Comparison of ENCODE assay signal across 11 cellular contexts in genomic region chr20:16729080-16729479, GRCh38. TPM values are rescaled to one million over a fixed set of nuclear protein-coding genes. Genes with fewer than 3 reads are reported as not detected.
DNase-seq lines count a peak whose midpoint lies in the region; ATAC-seq and TF ChIP-seq lines count a peak whose summit lies in the region.
"Had no signal": no experiment of that assay in that cellular context is flagged by ENCODE, and none has a peak within 500 bp of the region (broad histone marks: within the 10 kb centered on the region; RNA-seq: fewer than 3 reads in every experiment).

No MANE protein-coding gene starts in this region.

- H3K27ac Mint-ChIP-seq in activated naive CD4-positive, alpha-beta T cell treated with anti-CD3 and anti-CD28 coated beads, Interleukin-2, amount 50 U/mL, for 24 hours, result peak overlapping the region; percentile 100
- peak overlapping the region; percentile 100 for H3K27ac Mint-ChIP-seq in mesothelial cell of epicardium
- peak overlapping the region; percentile 99 for H3K27ac Mint-ChIP-seq in type B pancreatic cell

- H3K27me3 Mint-ChIP-seq in activated naive CD4-positive, alpha-beta T cell treated with anti-CD3 and anti-CD28 coated beads, Interleukin-2, amount 50 U/mL, for 24 hours, result peaks cover 13% of the 10 kb centered on the region
- H3K27me3 Mint-ChIP-seq in mesothelial cell of epicardium (ENCODE audit: low read depth) (peaks cover 36% of the 10 kb centered on the region), type B pancreatic cell (peaks cover 25% of the 10 kb centered on the region)

- peak overlapping the region; percentile 60 for H3K27ac ChIP-seq in angular gyrus (ENCODE audit: low read depth, low read length)

- peaks cover 22% of the 10 kb centered on the region for H3K36me3 Mint-ChIP-seq in activated naive CD4-positive, alpha-beta T cell treated with anti-CD3 and anti-CD28 coated beads, Interleukin-2, amount 50 U/mL, for 24 hours
- peaks cover 5% of the 10 kb centered on the region for H3K36me3 Mint-ChIP-seq in mesothelial cell of epicardium
- H3K36me3 Mint-ChIP-seq in type B pancreatic cell, result peaks cover 18% of the 10 kb centered on the region

- H3K4me1 Mint-ChIP-seq in activated naive CD4-positive, alpha-beta T cell treated with anti-CD3 and anti-CD28 coated beads, Interleukin-2, amount 50 U/mL, for 24 hours, result peaks cover 45% of the 10 kb centered on the region
- peaks cover 21% of the 10 kb centered on the region for H3K4me1 Mint-ChIP-seq in mesothelial cell of epicardium
- H3K4me1 Mint-ChIP-seq in type B pancreatic cell (ENCODE audit: unreplicated experiment), result peaks cover 23% of the 10 kb centered on the region

- H3K4me3 Mint-ChIP-seq in activated naive CD4-positive, alpha-beta T cell treated with anti-CD3 and anti-CD28 coated beads, Interleukin-2, amount 50 U/mL, for 24 hours, result peak overlapping the region; percentile 100
- H3K4me3 Mint-ChIP-seq in mesothelial cell of epicardium (peak overlapping the region; percentile 100), type B pancreatic cell (peak overlapping the region; percentile 100)

- TF ChIP-seq CTCF in mesothelial cell of epicardium (IDR thresholded peaks at IDR 0.05; ENCODE audit: unreplicated experiment), result no peak
- no peak for TF ChIP-seq CTCF in type B pancreatic cell (conservative IDR thresholded peaks at IDR 0.05)

- ATAC-seq in GM19324 (IDR thresholded peaks at IDR 0.05; ENCODE audit: low FRiP score, unreplicated experiment), result no peak
- no peak for ATAC-seq in HG03342 (IDR thresholded peaks at IDR 0.05; ENCODE audit: unreplicated experiment)

- no peak for DNase-seq in activated naive CD4-positive, alpha-beta T cell treated with Interleukin-2 at 50 U/mL for 16 hours
- DNase-seq in mesothelial cell of epicardium (ENCODE audit: low spot score in 2 of 2, unreplicated experiment in 2 of 2) (no peak), type B pancreatic cell (ENCODE audit: extremely low spot score, unreplicated experiment) (no peak), 8988T (no peak)

- H3K9me3 Mint-ChIP-seq in activated naive CD4-positive, alpha-beta T cell treated with anti-CD3 and anti-CD28 coated beads, Interleukin-2, amount 50 U/mL, for 24 hours, result no peaks in the 10 kb centered on the region
- H3K9me3 Mint-ChIP-seq in mesothelial cell of epicardium, result peaks cover 7% of the 10 kb centered on the region
- peaks cover 5% of the 10 kb centered on the region for H3K9me3 Mint-ChIP-seq in type B pancreatic cell

RNA-seq across cellular contexts. Expression of gene SNRPB2, which starts 0.7 kb away (rescaled TPM):
- 63.9 to 70.5 TPM (median 65.2 TPM) in 3 replicates for total RNA-seq in mesothelial cell of epicardium
- total RNA-seq in type B pancreatic cell (ENCODE audit: low replicate concordance), result 55.3 and 68.3 TPM in 2 replicates

RNA-seq across cellular contexts. Expression of gene OTOR, which starts 19.1 kb away (rescaled TPM):
- total RNA-seq in mesothelial cell of epicardium (not detected in 3 replicates), type B pancreatic cell (ENCODE audit: low replicate concordance) (not detected in 2 replicates)
- total RNA-seq: aorta, mononuclear cell, SK-MEL-5 had no signal
